23 cellular contexts compared by ENCODE assay signal in the genomic region with DNA sequence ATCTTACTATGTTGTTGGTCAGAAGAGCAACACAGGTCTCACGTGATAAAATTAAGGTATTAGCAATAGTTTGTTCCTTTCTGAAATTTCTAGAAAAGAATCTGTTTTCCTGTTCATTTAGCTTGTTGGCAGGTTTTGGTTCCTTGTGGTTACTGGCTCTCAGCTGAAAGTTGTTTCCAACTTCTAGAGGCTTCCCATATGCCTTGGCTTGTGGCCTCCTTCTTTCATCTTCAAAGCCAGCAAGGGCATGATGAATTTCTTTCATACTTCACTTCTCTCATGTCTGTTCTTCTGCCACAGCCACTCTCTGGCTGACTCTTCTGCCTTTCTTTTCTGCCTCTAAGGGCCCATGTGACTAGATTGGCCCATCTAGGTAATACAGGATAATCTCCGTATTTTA.
DNase-seq lines count a peak whose midpoint lies in the region; ATAC-seq and TF ChIP-seq lines count a peak whose summit lies in the region.
"Had no signal": no experiment of that assay in that cellular context is flagged by ENCODE, and none has a peak within 500 bp of the region (broad histone marks: within the 10 kb centered on the region; RNA-seq: fewer than 3 reads in every experiment).

No MANE protein-coding gene starts in this region.

- in situ Hi-C loops in astrocyte of the cerebellum (cut with HindIII; ENCODE audit: low sequenced_read_pairs): no loop called here

- H3K9me3 Mint-ChIP-seq in GM23338: 0 out of 3 replicates have a peak, but pooled peaks cover 3% of the 10 kb centered on the region

- no peaks in the 10 kb centered on the region for H3K4me1 ChIP-seq in GM23338 (ENCODE audit: insufficient read depth)
- H3K4me1 ChIP-seq: A549, BLaER1, Caco-2 had no signal

- DNase-seq in AG10803 (ENCODE audit: low read depth) (peak; percentile 60), GM23338 (ENCODE audit: low spot score) (no peak), astrocyte of the cerebellum (ENCODE audit: low read depth) (peak; percentile 43), fibroblast of mammary gland (ENCODE audit: low read depth) (peak; percentile 32), AG20443 (ENCODE audit: low spot score) (no peak)
- no peak for DNase-seq in stimulated activated CD8-positive, alpha-beta memory T cell treated with anti-CD3 and anti-CD28 coated beads, Interleukin-4, amount 100 ng/mL, for 48 hours
- DNase-seq: 8988T; ACHN; Caco-2; CD4-positive, CD25-positive, alpha-beta regulatory T cell; CD8-positive, alpha-beta T cell; DMS153; EL; GDM1; GM23248; H9 had no signal

- ATAC-seq in GM23338 (no peak), HG02759 (IDR thresholded peaks at IDR 0.05; ENCODE audit: unreplicated experiment) (no peak)
- ATAC-seq: A549; CD8-positive, alpha-beta T cell; GM12878; HCT116 had no signal

- H3K27ac ChIP-seq in GM23338 (ENCODE audit: low read depth): no peak overlapping the region
- H3K27ac ChIP-seq: A549, BLaER1, C4-2B, GM23248 had no signal

- H3K27me3 Mint-ChIP-seq in GM23338 (ENCODE audit: insufficient read depth, low read depth, poor library complexity): peaks cover 3% of the 10 kb centered on the region

- TF ChIP-seq CTCF in AG10803 (conservative IDR thresholded peaks at IDR 0.05; ENCODE audit: low read length) (no peak), GM23338 (conservative IDR thresholded peaks at IDR 0.05; ENCODE audit: low read depth in 2 of 2) (no peak), astrocyte of the cerebellum (IDR thresholded peaks at IDR 0.05; ENCODE audit: low read depth, low read length, missing control alignments) (no peak), fibroblast of mammary gland (conservative IDR thresholded peaks at IDR 0.05; ENCODE audit: control insufficient read depth, insufficient read depth, low read depth, low read length) (no peak)

- H3K9me2 ChIP-seq in GM23338 (ENCODE audit: insufficient read depth): no peaks in the 10 kb centered on the region

- no peaks in the 10 kb centered on the region for H3F3A ChIP-seq in GM23338 (replicated peaks; ENCODE audit: low read depth)

- no peaks in the 10 kb centered on the region for H4K20me1 ChIP-seq in GM23338 (replicated peaks; ENCODE audit: insufficient read depth)
- H4K20me1 ChIP-seq: BLaER1 had no signal

- 0 out of 2 replicates have a peak overlapping the region, but pooled peaks have one; percentile 48 for H2AFZ ChIP-seq in GM23338
- H2AFZ ChIP-seq: GM23248 had no signal

- H3K36me3 Mint-ChIP-seq in GM23338 (ENCODE audit: low read depth): peaks cover 6% of the 10 kb centered on the region; the same call in 2 of the 3 replicates
- H3K36me3 Mint-ChIP-seq: CD4-positive, CD25-positive, alpha-beta regulatory T cell; CD8-positive, alpha-beta T cell had no signal

- H3K36me3 ChIP-seq in GM23338 (ENCODE audit: insufficient read depth): no peaks in the 10 kb centered on the region
- H3K36me3 ChIP-seq: BLaER1 had no signal

- no peaks in the 10 kb centered on the region for H3K79me2 ChIP-seq in GM23338 (replicated peaks; ENCODE audit: insufficient read depth)

- no peak overlapping the region for H3K27ac Mint-ChIP-seq in GM23338
- H3K27ac Mint-ChIP-seq: B cell; CD4-positive, CD25-positive, alpha-beta regulatory T cell; CD8-positive, alpha-beta T cell; H9 had no signal

- H3K27me3 ChIP-seq in GM23338 (ENCODE audit: insufficient read depth): no peaks in the 10 kb centered on the region
- H3K27me3 ChIP-seq: BLaER1 had no signal

- no peak overlapping the region for H3K4me3 ChIP-seq in AG10803 (ENCODE audit: low read length)
- no peak overlapping the region for H3K4me3 ChIP-seq in GM23338
- no peak overlapping the region for H3K4me3 ChIP-seq in astrocyte of the cerebellum (ENCODE audit: low read depth, low read length)
- H3K4me3 ChIP-seq in fibroblast of mammary gland (ENCODE audit: control insufficient read depth, low read depth, low read length): no peak overlapping the region
- H3K4me3 ChIP-seq: A549, BLaER1, GM12878, GM23248 had no signal

- H3K4me2 ChIP-seq in GM23338: no peak overlapping the region
- H3K4me2 ChIP-seq: A549, BLaER1 had no signal

- H3K4me1 Mint-ChIP-seq in GM23338: no peaks in the 10 kb centered on the region
- H3K4me1 Mint-ChIP-seq: B cell had no signal

- H3K4me3 Mint-ChIP-seq in GM23338: no peak overlapping the region
- H3K4me3 Mint-ChIP-seq: B cell; CD4-positive, CD25-positive, alpha-beta regulatory T cell; CD8-positive, alpha-beta T cell; H9 had no signal

TF ChIP-seq in GM23338, 12 proteins besides CTCF, POLR2A, EP300 and RAD21 (continues in another document):
- TF ChIP-seq POLR2AphosphoS5 (IDR thresholded peaks at IDR 0.05; ENCODE audit: low read depth) (no peak), EZH2phosphoT487 (IDR thresholded peaks at IDR 0.05; ENCODE audit: unreplicated experiment) (no peak), ZNF331 (CRISPR knock-in tag; IDR thresholded peaks at IDR 0.05; ENCODE audit: low read depth) (no peak), ZNF114 (CRISPR knock-in tag; IDR thresholded peaks at IDR 0.05) (no peak), STAT1 (IDR thresholded peaks at IDR 0.05; ENCODE audit: unreplicated experiment) (no peak)
- TF ChIP-seq, protein P1, sequence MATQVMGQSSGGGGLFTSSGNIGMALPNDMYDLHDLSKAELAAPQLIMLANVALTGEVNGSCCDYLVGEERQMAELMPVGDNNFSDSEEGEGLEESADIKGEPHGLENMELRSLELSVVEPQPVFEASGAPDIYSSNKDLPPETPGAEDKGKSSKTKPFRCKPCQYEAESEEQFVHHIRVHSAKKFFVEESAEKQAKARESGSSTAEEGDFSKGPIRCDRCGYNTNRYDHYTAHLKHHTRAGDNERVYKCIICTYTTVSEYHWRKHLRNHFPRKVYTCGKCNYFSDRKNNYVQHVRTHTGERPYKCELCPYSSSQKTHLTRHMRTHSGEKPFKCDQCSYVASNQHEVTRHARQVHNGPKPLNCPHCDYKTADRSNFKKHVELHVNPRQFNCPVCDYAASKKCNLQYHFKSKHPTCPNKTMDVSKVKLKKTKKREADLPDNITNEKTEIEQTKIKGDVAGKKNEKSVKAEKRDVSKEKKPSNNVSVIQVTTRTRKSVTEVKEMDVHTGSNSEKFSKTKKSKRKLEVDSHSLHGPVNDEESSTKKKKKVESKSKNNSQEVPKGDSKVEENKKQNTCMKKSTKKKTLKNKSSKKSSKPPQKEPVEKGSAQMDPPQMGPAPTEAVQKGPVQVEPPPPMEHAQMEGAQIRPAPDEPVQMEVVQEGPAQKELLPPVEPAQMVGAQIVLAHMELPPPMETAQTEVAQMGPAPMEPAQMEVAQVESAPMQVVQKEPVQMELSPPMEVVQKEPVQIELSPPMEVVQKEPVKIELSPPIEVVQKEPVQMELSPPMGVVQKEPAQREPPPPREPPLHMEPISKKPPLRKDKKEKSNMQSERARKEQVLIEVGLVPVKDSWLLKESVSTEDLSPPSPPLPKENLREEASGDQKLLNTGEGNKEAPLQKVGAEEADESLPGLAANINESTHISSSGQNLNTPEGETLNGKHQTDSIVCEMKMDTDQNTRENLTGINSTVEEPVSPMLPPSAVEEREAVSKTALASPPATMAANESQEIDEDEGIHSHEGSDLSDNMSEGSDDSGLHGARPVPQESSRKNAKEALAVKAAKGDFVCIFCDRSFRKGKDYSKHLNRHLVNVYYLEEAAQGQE (IDR thresholded peaks at IDR 0.05; ENCODE audit: unreplicated experiment): no peak
- TF ChIP-seq, protein P2, sequence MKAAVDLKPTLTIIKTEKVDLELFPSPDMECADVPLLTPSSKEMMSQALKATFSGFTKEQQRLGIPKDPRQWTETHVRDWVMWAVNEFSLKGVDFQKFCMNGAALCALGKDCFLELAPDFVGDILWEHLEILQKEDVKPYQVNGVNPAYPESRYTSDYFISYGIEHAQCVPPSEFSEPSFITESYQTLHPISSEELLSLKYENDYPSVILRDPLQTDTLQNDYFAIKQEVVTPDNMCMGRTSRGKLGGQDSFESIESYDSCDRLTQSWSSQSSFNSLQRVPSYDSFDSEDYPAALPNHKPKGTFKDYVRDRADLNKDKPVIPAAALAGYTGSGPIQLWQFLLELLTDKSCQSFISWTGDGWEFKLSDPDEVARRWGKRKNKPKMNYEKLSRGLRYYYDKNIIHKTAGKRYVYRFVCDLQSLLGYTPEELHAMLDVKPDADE (IDR thresholded peaks at IDR 0.05): no peak

Comparison
In these comparisons a context has a peak if more than half of its experiments do, and no peak if none do; other contexts are left out.
1. DNase-seq: peak in AG10803 (single experiment), astrocyte of the cerebellum (single experiment) and fibroblast of mammary gland (single experiment); none in GM23338 (single experiment), AG20443 (single experiment) and stimulated activated CD8-positive, alpha-beta memory T cell treated with anti-CD3 and anti-CD28 coated beads, Interleukin-4, amount 100 ng/mL, for 48 hours (single experiment).